In the genomic region with DNA sequence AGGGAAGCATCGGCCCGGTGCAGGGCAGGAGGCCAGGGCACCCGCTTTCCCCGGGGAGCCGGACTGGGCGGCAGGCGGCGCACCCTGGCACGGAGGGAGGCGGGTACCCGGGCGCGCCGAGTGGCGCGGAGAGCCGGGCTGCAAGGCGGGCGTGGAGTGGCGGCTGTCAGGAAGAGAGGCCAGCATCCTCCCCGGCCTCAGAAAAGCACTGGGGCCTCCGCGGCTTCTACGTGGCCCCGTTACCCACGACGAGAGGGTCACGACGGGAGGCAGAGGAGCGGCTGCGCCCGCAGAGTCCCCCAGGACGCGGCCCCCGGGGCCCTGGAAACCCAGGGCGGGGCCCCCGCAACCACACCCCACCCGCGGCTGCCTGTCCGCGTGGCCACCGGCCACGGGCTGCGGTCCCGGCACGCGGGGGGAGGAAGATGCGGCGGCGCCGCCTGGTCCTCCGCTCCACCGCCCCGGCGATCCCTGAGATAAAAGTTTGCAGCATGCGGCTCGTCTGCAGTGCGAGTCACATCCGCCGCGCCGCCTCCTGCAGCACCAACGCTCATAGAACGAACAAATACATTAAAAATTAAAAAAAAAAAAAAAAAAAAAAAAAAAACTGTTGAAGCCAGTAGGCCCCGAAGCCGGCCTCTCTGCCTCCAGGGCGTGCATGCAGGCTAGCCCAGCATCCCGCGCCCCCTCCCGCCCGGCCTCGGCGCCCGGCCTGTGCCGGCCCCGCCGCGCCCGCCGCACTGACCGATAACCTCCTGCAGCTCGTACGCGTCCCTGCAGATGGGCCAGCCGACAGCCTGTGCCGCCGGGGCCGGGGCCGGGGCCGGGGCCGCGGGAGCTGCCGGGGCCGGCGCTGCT, we compare ENCODE assay signal across 8 cellular contexts. TPM values are rescaled to one million over a fixed set of nuclear protein-coding genes. Genes with fewer than 3 reads are reported as not detected.
DNase-seq lines count a peak whose midpoint lies in the region; ATAC-seq and TF ChIP-seq lines count a peak whose summit lies in the region.

No MANE protein-coding gene starts in this region.

- no peaks in the 10 kb centered on the region for H3K9me2 ChIP-seq in PC-9 (ENCODE audit: insufficient read depth)

- no peaks in the 10 kb centered on the region for H3K9me3 ChIP-seq in BE2C
- H3K9me3 ChIP-seq in PC-9 (ENCODE audit: insufficient read depth, low read depth): no peaks in the 10 kb centered on the region

- ATAC-seq in GM19025 (IDR thresholded peaks at IDR 0.05; ENCODE audit: low read depth, unreplicated experiment): peak; percentile 46
- ATAC-seq in HG03280 (IDR thresholded peaks at IDR 0.05; ENCODE audit: unreplicated experiment): peak; percentile 53
- peak; percentile 58 to 77 (median 64) for ATAC-seq in natural killer cell

- H3K4me2 ChIP-seq in PC-9: peak overlapping the region; percentile 81

- CTCF ChIA-PET in PC-9 (lab: Charles Lee): no interaction called here

- H3K27ac ChIP-seq in PC-9: peak overlapping the region; percentile 70

- BruUV-seq in PC-9 (replicated peaks; lab: Mats Ljungman, UMichigan): no TSS peak

- H3K4me3 ChIP-seq in BE2C (ENCODE audit: low read depth, low read length) (peak overlapping the region; percentile 55), PC-9 (peak overlapping the region; percentile 90), fibroblast of mammary gland (ENCODE audit: control insufficient read depth, low read depth, low read length) (peak overlapping the region; percentile 59)

- POLR2A ChIA-PET in PC-9 (lab: Charles Lee; ENCODE audit: unreplicated experiment): no interaction called here

- no peaks in the 10 kb centered on the region for H3K36me3 Mint-ChIP-seq in natural killer cell

- TF ChIP-seq CTCF in BE2C (IDR thresholded peaks at IDR 0.05; ENCODE audit: low read depth, low read length): peak; percentile 21; the same call in 1 of the 2 replicates
- TF ChIP-seq CTCF in PC-9 (conservative IDR thresholded peaks at IDR 0.05): peak; percentile 43; the same call in 1 of the 2 replicates
- no peak for TF ChIP-seq CTCF in fibroblast of mammary gland (conservative IDR thresholded peaks at IDR 0.05; ENCODE audit: control insufficient read depth, insufficient read depth, low read depth, low read length)
- peak; percentile 13 for TF ChIP-seq CTCF in natural killer cell (IDR thresholded peaks at IDR 0.05)

- H4K20me1 ChIP-seq in PC-9 (ENCODE audit: insufficient read depth): no peaks in the 10 kb centered on the region

- no peaks in the 10 kb centered on the region for H3K4me1 ChIP-seq in BE2C
- H3K4me1 ChIP-seq in PC-9 (replicated peaks; ENCODE audit: insufficient read depth): peaks cover 41% of the 10 kb centered on the region

- peak overlapping the region; percentile 95 for H3K4me3 Mint-ChIP-seq in natural killer cell

- peak overlapping the region; percentile 92 to 93 for H3K27ac Mint-ChIP-seq in natural killer cell

- no peaks in the 10 kb centered on the region for H3K9me3 Mint-ChIP-seq in natural killer cell

- peaks cover 10% of the 10 kb centered on the region; the same call in 1 of the 2 replicates for H3F3A ChIP-seq in PC-9 (ENCODE audit: insufficient read depth, low read depth)

- intact Hi-C loops in PC-9 (cut with micrococcal nuclease; ENCODE audit: unreplicated experiment): loop anchor here (2.0 to 5.0 kb wide), 3 partner anchors 22 to 109 kb away; no protein-coding TSS in a partner anchor
- intact Hi-C loops in natural killer cell (cut with micrococcal nuclease): loop anchor here (5.0 kb wide), 1 partner anchor 34 kb away; no protein-coding TSS in a partner anchor

- H3K79me2 ChIP-seq in PC-9 (ENCODE audit: low read depth): peaks cover 48% of the 10 kb centered on the region

- no peaks in the 10 kb centered on the region for H3K27me3 ChIP-seq in BE2C
- no peaks in the 10 kb centered on the region for H3K27me3 ChIP-seq in PC-9 (ENCODE audit: insufficient read depth, low read depth)

- H3K27me3 Mint-ChIP-seq in natural killer cell (ENCODE audit: low read depth in 2 of 2): no peaks in the 10 kb centered on the region

- no peaks in the 10 kb centered on the region for H3K36me3 ChIP-seq in BE2C
- 0 out of 2 replicates have a peak, but pooled peaks cover 3% of the 10 kb centered on the region for H3K36me3 ChIP-seq in PC-9 (ENCODE audit: low read depth)

- peaks cover 44 to 47% of the 10 kb centered on the region in 2 donors for H3K4me1 Mint-ChIP-seq in natural killer cell

- 0 out of 2 replicates have a peak overlapping the region, but pooled peaks have one; percentile 46 for H2AFZ ChIP-seq in PC-9

- DNase-seq in BE2C: peak; percentile 61
- DNase-seq in PC-9: peak; percentile 37 to 58
- peak; percentile 57 to 65 for DNase-seq in activated T-helper 1 cell treated with anti-CD3 and anti-CD28 coated beads, Interleukin-2, amount 50 U/mL, for 16 hours (ENCODE audit: low read depth in 1 of 2, low spot score in 1 of 2)
- peak; percentile 58 for DNase-seq in fibroblast of mammary gland (ENCODE audit: low read depth)
- DNase-seq in natural killer cell: peak; percentile 80
- DNase-seq in stimulated activated naive CD4-positive, alpha-beta T cell (lab: John Stamatoyannopoulos, UW): peak; percentile 64 to 83 (median 76)

RNA-seq across cellular contexts. Expression of a gene that starts 0.7 kb away (rescaled TPM):
- 14.0 TPM for polyA plus RNA-seq in BE2C (2012; ENCODE audit: insufficient read depth, insufficient read length, low read depth)
- 14.5 and 18.6 TPM in 2 replicates for total RNA-seq in PC-9 (2021)
- 10 to 100 TPM; 53.3 to 79.3 (median 66.6) TPM for total RNA-seq in natural killer cell

Comparison
In these comparisons a context has a peak if more than half of its experiments do, and no peak if none do; other contexts are left out.
1. Peak in every context shown above with its lines: DNase-seq, ATAC-seq, H3K4me3 ChIP-seq and H3K27ac ChIP-seq.